ENCODE assay signal across 8 cellular contexts in genomic region chr22:19447388-19448075, GRCh38. TPM values are rescaled to one million over a fixed set of nuclear protein-coding genes. Genes with fewer than 3 reads are reported as not detected.
DNase-seq lines count a peak whose midpoint lies in the region; ATAC-seq and TF ChIP-seq lines count a peak whose summit lies in the region.

A gene with protein sequence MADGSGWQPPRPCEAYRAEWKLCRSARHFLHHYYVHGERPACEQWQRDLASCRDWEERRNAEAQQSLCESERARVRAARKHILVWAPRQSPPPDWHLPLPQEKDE (minus strand): TSS chr22:19447711. CDS start chr22:19447688, 23 bp downstream.

- no peaks in the 10 kb centered on the region for H3K9me3 Mint-ChIP-seq in activated naive CD8-positive, alpha-beta T cell treated with anti-CD3 and anti-CD28 coated beads for 36 hours
- no peaks in the 10 kb centered on the region for H3K9me3 Mint-ChIP-seq in osteocyte (ENCODE audit: unreplicated experiment)

- peaks cover 34% of the 10 kb centered on the region for H3K4me1 Mint-ChIP-seq in activated naive CD8-positive, alpha-beta T cell treated with anti-CD3 and anti-CD28 coated beads for 36 hours
- peaks cover 26% of the 10 kb centered on the region for H3K4me1 Mint-ChIP-seq in osteocyte (ENCODE audit: unreplicated experiment)

- no peak for TF ChIP-seq CTCF in osteocyte (IDR thresholded peaks at IDR 0.05)

- H3K36me3 Mint-ChIP-seq in activated naive CD8-positive, alpha-beta T cell treated with anti-CD3 and anti-CD28 coated beads for 36 hours: peaks cover 18% of the 10 kb centered on the region
- H3K36me3 Mint-ChIP-seq in osteocyte (ENCODE audit: unreplicated experiment): peaks cover 22% of the 10 kb centered on the region

- peak within 1 kb of the TSS; percentile 90 for H3K27ac Mint-ChIP-seq in activated naive CD8-positive, alpha-beta T cell treated with anti-CD3 and anti-CD28 coated beads for 36 hours
- peak within 1 kb of the TSS; percentile 93 for H3K27ac Mint-ChIP-seq in osteocyte (ENCODE audit: unreplicated experiment)

- intact Hi-C loops in head of caudate nucleus (cut with DNase I): loop anchor here (2.0 to 10.0 kb wide), 2 partner anchors 15 to 303 kb away; partner anchors contain the start of genes ESS2 and MRPL40

- no peaks in the 10 kb centered on the region for H3K9me3 ChIP-seq in thymus (ENCODE audit: control insufficient read depth)

- DNase-seq in NCI-H1105 (lab: John Stamatoyannopoulos, UW) (peak; percentile 90), SKM-1 treated with dmso at 0.1 percent for 144 hours (lab: John Stamatoyannopoulos, UW; ENCODE audit: unreplicated experiment) (peak; percentile 90), head of caudate nucleus (peak; percentile 90 to 98 (median 96)), osteocyte (ENCODE audit: extremely low spot score, unreplicated experiment) (peak; percentile 94)
- DNase-seq in activated naive CD8-positive, alpha-beta T cell treated with anti-CD3 and anti-CD28 coated beads for 36 hours: peak; percentile 87

- H3K4me1 ChIP-seq in thymus (ENCODE audit: control insufficient read depth, insufficient read depth, low read length): peaks cover 17% of the 10 kb centered on the region

- H3K4me3 ChIP-seq in GM08714 (ENCODE audit: low read length) (peak within 1 kb of the TSS; percentile 83), thymus (ENCODE audit: low read length) (peak within 1 kb of the TSS; percentile 91)

- peak; percentile 77 for ATAC-seq in HG02610 (IDR thresholded peaks at IDR 0.05; ENCODE audit: unreplicated experiment)

- H3K27ac ChIP-seq in thymus (ENCODE audit: low read depth): peak within 1 kb of the TSS; percentile 92

- no peaks in the 10 kb centered on the region for H3K27me3 ChIP-seq in thymus (ENCODE audit: control insufficient read depth, insufficient read depth)

- whole genome bisulfite sequencing in thymus: under 1% methylated on average over 83 of the region's 83 CpGs

- H3K4me3 Mint-ChIP-seq in activated naive CD8-positive, alpha-beta T cell treated with anti-CD3 and anti-CD28 coated beads for 36 hours: peak within 1 kb of the TSS; percentile 89
- peak within 1 kb of the TSS; percentile 96 for H3K4me3 Mint-ChIP-seq in osteocyte (ENCODE audit: unreplicated experiment)

- no peaks in the 10 kb centered on the region for H3K27me3 Mint-ChIP-seq in activated naive CD8-positive, alpha-beta T cell treated with anti-CD3 and anti-CD28 coated beads for 36 hours
- no peaks in the 10 kb centered on the region for H3K27me3 Mint-ChIP-seq in osteocyte (ENCODE audit: unreplicated experiment)

- peaks cover 20% of the 10 kb centered on the region for H3K36me3 ChIP-seq in thymus (ENCODE audit: control insufficient read depth, insufficient read depth)

RNA-seq across cellular contexts. Expression of the gene that starts here (rescaled TPM):
- 10 to 100 TPM; 21.7 to 23.6 TPM for total RNA-seq in activated naive CD8-positive, alpha-beta T cell treated with anti-CD3 and anti-CD28 coated beads for 36 hours
- 29.0 and 30.1 TPM in 2 replicates for total RNA-seq in osteocyte
- 43.4 TPM for polyA plus RNA-seq in thymus

Comparison
In these comparisons a context has a peak if more than half of its experiments do, and no peak if none do; other contexts are left out.
1. Peak in every context shown above with its lines: DNase-seq, ATAC-seq, H3K4me3 ChIP-seq and H3K27ac ChIP-seq.